1 cellular context compared by ENCODE assay signal in the genomic region with DNA sequence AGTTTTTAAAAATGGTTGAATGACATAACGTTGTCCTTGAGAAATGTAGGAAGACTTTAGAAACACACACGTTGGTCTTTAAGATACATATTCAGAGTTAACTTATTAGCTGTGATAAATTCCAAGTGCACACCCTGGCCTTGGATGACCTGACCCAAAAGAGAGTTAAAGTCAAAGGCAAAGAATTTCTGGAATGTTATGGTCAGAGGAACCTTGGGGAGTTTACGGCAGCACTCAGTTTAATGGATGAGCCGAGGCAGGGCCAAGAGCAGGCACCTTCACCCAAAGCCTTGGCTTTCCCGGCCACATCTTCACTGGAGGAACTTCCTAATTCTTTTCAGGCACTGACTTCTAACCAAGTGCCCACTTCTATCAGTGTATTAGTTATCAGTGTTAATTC.
TF ChIP-seq lines count a peak whose summit lies in the region.

No MANE protein-coding gene starts in this region.

TF ChIP-seq in Ishikawa, 13 proteins besides CTCF, POLR2A, EP300 and RAD21 (continued from another document):
- TF ChIP-seq, protein P1, sequence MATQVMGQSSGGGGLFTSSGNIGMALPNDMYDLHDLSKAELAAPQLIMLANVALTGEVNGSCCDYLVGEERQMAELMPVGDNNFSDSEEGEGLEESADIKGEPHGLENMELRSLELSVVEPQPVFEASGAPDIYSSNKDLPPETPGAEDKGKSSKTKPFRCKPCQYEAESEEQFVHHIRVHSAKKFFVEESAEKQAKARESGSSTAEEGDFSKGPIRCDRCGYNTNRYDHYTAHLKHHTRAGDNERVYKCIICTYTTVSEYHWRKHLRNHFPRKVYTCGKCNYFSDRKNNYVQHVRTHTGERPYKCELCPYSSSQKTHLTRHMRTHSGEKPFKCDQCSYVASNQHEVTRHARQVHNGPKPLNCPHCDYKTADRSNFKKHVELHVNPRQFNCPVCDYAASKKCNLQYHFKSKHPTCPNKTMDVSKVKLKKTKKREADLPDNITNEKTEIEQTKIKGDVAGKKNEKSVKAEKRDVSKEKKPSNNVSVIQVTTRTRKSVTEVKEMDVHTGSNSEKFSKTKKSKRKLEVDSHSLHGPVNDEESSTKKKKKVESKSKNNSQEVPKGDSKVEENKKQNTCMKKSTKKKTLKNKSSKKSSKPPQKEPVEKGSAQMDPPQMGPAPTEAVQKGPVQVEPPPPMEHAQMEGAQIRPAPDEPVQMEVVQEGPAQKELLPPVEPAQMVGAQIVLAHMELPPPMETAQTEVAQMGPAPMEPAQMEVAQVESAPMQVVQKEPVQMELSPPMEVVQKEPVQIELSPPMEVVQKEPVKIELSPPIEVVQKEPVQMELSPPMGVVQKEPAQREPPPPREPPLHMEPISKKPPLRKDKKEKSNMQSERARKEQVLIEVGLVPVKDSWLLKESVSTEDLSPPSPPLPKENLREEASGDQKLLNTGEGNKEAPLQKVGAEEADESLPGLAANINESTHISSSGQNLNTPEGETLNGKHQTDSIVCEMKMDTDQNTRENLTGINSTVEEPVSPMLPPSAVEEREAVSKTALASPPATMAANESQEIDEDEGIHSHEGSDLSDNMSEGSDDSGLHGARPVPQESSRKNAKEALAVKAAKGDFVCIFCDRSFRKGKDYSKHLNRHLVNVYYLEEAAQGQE (IDR thresholded peaks at IDR 0.05; ENCODE audit: low read depth): no peak
- TF ChIP-seq FOXM1 (IDR thresholded peaks at IDR 0.05; ENCODE audit: borderline replicate concordance, low read depth): no peak
- peak; percentile 97 for TF ChIP-seq TEAD4 (IDR thresholded peaks at IDR 0.05)
- TF ChIP-seq TAF1 (IDR thresholded peaks at IDR 0.05; ENCODE audit: low read depth): no peak
TF ChIP-seq in Ishikawa: peak in this region for 3.
